8 cellular contexts compared by ENCODE assay signal in genomic region chr13:108375772-108376171, GRCh38.
"Had no signal": no experiment of that assay in that cellular context is flagged by ENCODE, and none has a peak within 500 bp of the region (broad histone marks: within the 10 kb centered on the region; RNA-seq: fewer than 3 reads in every experiment).

No MANE protein-coding gene starts in this region.

- H3K4me3 ChIP-seq: GM12878 had no signal

- FAIRE-seq: G401.6, GM12878, GM12891, GM12892, GM18507, GM19239 had no signal

- ATAC-seq: GM12878 had no signal

- DNase-seq: GDM1, GF-D8 had no signal
